ENCODE assay signal across 18 cellular contexts in genomic region chr6:39102821-39103136, GRCh38. TPM values are rescaled to one million over a fixed set of nuclear protein-coding genes. Genes with fewer than 3 reads are reported as not detected.
DNase-seq lines count a peak whose midpoint lies in the region; ATAC-seq and TF ChIP-seq lines count a peak whose summit lies in the region.
"Had no signal": no experiment of that assay in that cellular context is flagged by ENCODE, and none has a peak within 500 bp of the region (broad histone marks: within the 10 kb centered on the region; RNA-seq: fewer than 3 reads in every experiment).

No MANE protein-coding gene starts in this region.

- no peak overlapping the region for H3K23ac ChIP-seq in neuronal stem cell (ENCODE audit: low read depth, low read length, poor library complexity)

- TF ChIP-seq CTCF in activated CD8-positive, alpha-beta T cell treated with anti-CD3 and anti-CD28 coated beads for 36 hours (IDR thresholded peaks at IDR 0.05), result no peak

- no peaks in the 10 kb centered on the region for H3K9me3 Mint-ChIP-seq in activated CD8-positive, alpha-beta T cell treated with anti-CD3 and anti-CD28 coated beads for 36 hours
- no peaks in the 10 kb centered on the region for H3K9me3 Mint-ChIP-seq in activated CD8-positive, alpha-beta T cell treated with anti-CD3 and anti-CD28 coated beads, Interleukin-2, amount 10 ng/mL, durations not matched to agents 7 days and 5 days (ENCODE audit: insufficient read depth)
- H3K9me3 Mint-ChIP-seq in stimulated activated effector memory CD8-positive, alpha-beta T cell treated with anti-CD3 and anti-CD28 coated beads, Interleukin-12 subunit alpha, Interleukin-12 subunit beta, amount 100 ng/mL, for 72 hours, result no peaks in the 10 kb centered on the region
- H3K9me3 Mint-ChIP-seq: CD8-positive, alpha-beta memory T cell had no signal

- no peak overlapping the region for H2BK120ac ChIP-seq in neuronal stem cell (ENCODE audit: low read depth, low read length)

- no peak overlapping the region for H3K4ac ChIP-seq in neuronal stem cell (ENCODE audit: low read length)

- H4K8ac ChIP-seq in neuronal stem cell (ENCODE audit: low read depth, low read length), result no peak overlapping the region

- intact Hi-C loops in activated CD8-positive, alpha-beta T cell treated with anti-CD3 and anti-CD28 coated beads for 36 hours (cut with micrococcal nuclease), result no loop called here

- H4K20me1 ChIP-seq in GM23248 (ENCODE audit: insufficient read depth), result no peaks in the 10 kb centered on the region

- H3K27ac Mint-ChIP-seq in activated CD8-positive, alpha-beta T cell treated with anti-CD3 and anti-CD28 coated beads for 36 hours, result peak overlapping the region; percentile 43
- no peak overlapping the region for H3K27ac Mint-ChIP-seq in activated CD8-positive, alpha-beta T cell treated with anti-CD3 and anti-CD28 coated beads, Interleukin-2, amount 10 ng/mL, durations not matched to agents 7 days and 5 days
- H3K27ac Mint-ChIP-seq in stimulated activated effector memory CD8-positive, alpha-beta T cell treated with anti-CD3 and anti-CD28 coated beads, Interleukin-12 subunit alpha, Interleukin-12 subunit beta, amount 100 ng/mL, for 72 hours, result no peak overlapping the region

- no peaks in the 10 kb centered on the region for H3K9me3 ChIP-seq in GM23248 (ENCODE audit: low read depth)
- no peaks in the 10 kb centered on the region for H3K9me3 ChIP-seq in neuronal stem cell (replicated peaks in 1 of 2; ENCODE audit: control insufficient read depth in 2 of 2, insufficient read depth in 1 of 2, low read depth in 1 of 2, low read length in 2 of 2)
- H3K9me3 ChIP-seq in effector memory CD4-positive, alpha-beta T cell (ENCODE audit: control insufficient read depth, low read length), result no peaks in the 10 kb centered on the region
- H3K9me3 ChIP-seq: tibial nerve had no signal

- H4K91ac ChIP-seq in neuronal stem cell (ENCODE audit: low read depth, low read length, poor library complexity), result no peak overlapping the region

- no peak overlapping the region for H3K4me3 Mint-ChIP-seq in activated CD8-positive, alpha-beta T cell treated with anti-CD3 and anti-CD28 coated beads for 36 hours
- no peak overlapping the region for H3K4me3 Mint-ChIP-seq in activated CD8-positive, alpha-beta T cell treated with anti-CD3 and anti-CD28 coated beads, Interleukin-2, amount 10 ng/mL, durations not matched to agents 7 days and 5 days
- no peak overlapping the region for H3K4me3 Mint-ChIP-seq in stimulated activated effector memory CD8-positive, alpha-beta T cell treated with anti-CD3 and anti-CD28 coated beads, Interleukin-12 subunit alpha, Interleukin-12 subunit beta, amount 100 ng/mL, for 72 hours
- H3K4me3 Mint-ChIP-seq: CD8-positive, alpha-beta memory T cell had no signal

- no peak for DNase-seq in activated CD8-positive, alpha-beta T cell treated with anti-CD3 and anti-CD28 coated beads for 36 hours
- no peak for DNase-seq in activated CD8-positive, alpha-beta T cell treated with anti-CD3 and anti-CD28 coated beads, Interleukin-2, amount 10 ng/mL, durations not matched to agents 7 days and 5 days
- no peak for DNase-seq in stimulated activated effector memory CD8-positive, alpha-beta T cell treated with anti-CD3 and anti-CD28 coated beads, Interleukin-12 subunit alpha, Interleukin-12 subunit beta, amount 100 ng/mL, for 72 hours (ENCODE audit: low spot score in 2 of 2)
- DNase-seq in GM23248, result no peak
- DNase-seq in neuronal stem cell (ENCODE audit: low spot score), result no peak
- no peak for DNase-seq in effector memory CD4-positive, alpha-beta T cell
- DNase-seq: activated CD4-positive, CD25-positive, alpha-beta regulatory T cell treated with anti-CD3 and anti-CD28 coated beads, Interleukin-2, amount 50 U/mL, for 72 hours; caudate nucleus; CD8-positive, alpha-beta memory T cell; effector CD8-positive, alpha-beta T cell; HCEC 1CT; NCI-H226; SIG-M5; T-helper 2 cell had no signal

- no peaks in the 10 kb centered on the region for H3K9me2 ChIP-seq in GM23248 (ENCODE audit: insufficient read depth)

- no peak overlapping the region for H2AFZ ChIP-seq in GM23248
- H2AFZ ChIP-seq in neuronal stem cell (ENCODE audit: low read length), result no peak overlapping the region

- H3K27me3 ChIP-seq in GM23248 (replicated peaks; ENCODE audit: insufficient read depth), result no peaks in the 10 kb centered on the region
- no peaks in the 10 kb centered on the region for H3K27me3 ChIP-seq in neuronal stem cell (ENCODE audit: control insufficient read depth in 3 of 3, insufficient read depth in 3 of 3, low read depth in 1 of 3, low read length in 3 of 3)
- H3K27me3 ChIP-seq in effector memory CD4-positive, alpha-beta T cell (replicated peaks; ENCODE audit: control insufficient read depth, insufficient read depth, low read length, poor library complexity, severe bottlenecking), result no peaks in the 10 kb centered on the region
- H3K27me3 ChIP-seq: tibial nerve had no signal

- 0 out of 2 replicates have a peak, but pooled peaks cover 7% of the 10 kb centered on the region for H3K4me1 ChIP-seq in GM23248 (ENCODE audit: insufficient read depth)
- no peaks in the 10 kb centered on the region for H3K4me1 ChIP-seq in neuronal stem cell (ENCODE audit: control insufficient read depth in 2 of 2, insufficient read depth in 1 of 2, low read depth in 1 of 2, low read length in 2 of 2)
- no peaks in the 10 kb centered on the region for H3K4me1 ChIP-seq in effector memory CD4-positive, alpha-beta T cell (ENCODE audit: control insufficient read depth, insufficient read depth, low read length, poor library complexity, severe bottlenecking)
- H3K4me1 ChIP-seq: tibial nerve had no signal

- no peaks in the 10 kb centered on the region for H3K79me1 ChIP-seq in neuronal stem cell (ENCODE audit: low read depth, low read length)

- in situ Hi-C loops in GM23248 (cut with MboI), result no loop called here

- H2BK12ac ChIP-seq in neuronal stem cell (ENCODE audit: low read length), result no peak overlapping the region

- no peak overlapping the region for H3K18ac ChIP-seq in neuronal stem cell (ENCODE audit: low read length)

- H3K9ac ChIP-seq in GM23248 (no peak overlapping the region), neuronal stem cell (ENCODE audit: low read depth, low read length, poor library complexity) (no peak overlapping the region)

- H3K4me3 ChIP-seq in GM23248, result no peak overlapping the region
- no peak overlapping the region for H3K4me3 ChIP-seq in neuronal stem cell (ENCODE audit: low read length in 2 of 2)
- H3K4me3 ChIP-seq in effector memory CD4-positive, alpha-beta T cell (ENCODE audit: insufficient read depth, low read depth, low read length, poor library complexity, severe bottlenecking), result no peak overlapping the region
- H3K4me3 ChIP-seq: tibial nerve had no signal

- no peaks in the 10 kb centered on the region for H3K79me2 ChIP-seq in GM23248 (ENCODE audit: insufficient read depth)

- H3K36me3 ChIP-seq in GM23248 (ENCODE audit: low read depth) (no peaks in the 10 kb centered on the region; the same call in 1 of the 2 replicates), neuronal stem cell (replicated peaks in 1 of 2; ENCODE audit: control insufficient read depth in 2 of 2, insufficient read depth in 2 of 2, low read length in 2 of 2) (peaks cover 5 to 10% of the 10 kb centered on the region in 2 donors)
- peaks cover 10% of the 10 kb centered on the region for H3K36me3 ChIP-seq in effector memory CD4-positive, alpha-beta T cell (ENCODE audit: control insufficient read depth, insufficient read depth, low read length)

- peaks cover 43% of the 10 kb centered on the region for H3K36me3 Mint-ChIP-seq in activated CD8-positive, alpha-beta T cell treated with anti-CD3 and anti-CD28 coated beads for 36 hours (ENCODE audit: low read depth)
- H3K36me3 Mint-ChIP-seq in activated CD8-positive, alpha-beta T cell treated with anti-CD3 and anti-CD28 coated beads, Interleukin-2, amount 10 ng/mL, durations not matched to agents 7 days and 5 days (ENCODE audit: low read depth), result peaks cover 26% of the 10 kb centered on the region
- peaks cover 12% of the 10 kb centered on the region for H3K36me3 Mint-ChIP-seq in stimulated activated effector memory CD8-positive, alpha-beta T cell treated with anti-CD3 and anti-CD28 coated beads, Interleukin-12 subunit alpha, Interleukin-12 subunit beta, amount 100 ng/mL, for 72 hours

- no peak overlapping the region for H2AK5ac ChIP-seq in neuronal stem cell (ENCODE audit: low read depth, low read length)

- H3K4me2 ChIP-seq in GM23248 (ENCODE audit: unreplicated experiment) (no peak overlapping the region), neuronal stem cell (ENCODE audit: insufficient read depth, low read length, poor library complexity, severe bottlenecking) (no peak overlapping the region)

- H2BK15ac ChIP-seq in neuronal stem cell (ENCODE audit: low read length), result no peak overlapping the region

- no peak overlapping the region for H3K14ac ChIP-seq in neuronal stem cell (ENCODE audit: low read length)

- CTCF ChIA-PET in activated CD8-positive, alpha-beta T cell treated with anti-CD3 and anti-CD28 coated beads for 36 hours (lab: Charles Lee), result interaction anchor here (1.0 to 2.4 kb wide), 12 partner anchors 9 to 232 kb away, joined by 3 to 10 read pairs (median 4); no protein-coding TSS in a partner anchor
- CTCF ChIA-PET in activated CD8-positive, alpha-beta T cell treated with anti-CD3 and anti-CD28 coated beads, Interleukin-2, amount 10 ng/mL, durations not matched to agents 7 days and 5 days (lab: Charles Lee), result interaction anchor here (0.9 to 3.5 kb wide), 10 partner anchors 8 to 230 kb away, joined by 3 to 24 read pairs (median 5); partner anchors contain the start of gene SAYSD1

- H3K27ac ChIP-seq in GM23248 (no peak overlapping the region), neuronal stem cell (replicated peaks; ENCODE audit: low read length) (no peak overlapping the region)
- H3K27ac ChIP-seq in effector memory CD4-positive, alpha-beta T cell (ENCODE audit: insufficient read depth, low read length, poor library complexity, severe bottlenecking), result no peak overlapping the region
- H3K27ac ChIP-seq: tibial nerve had no signal

- H2BK5ac ChIP-seq in neuronal stem cell (ENCODE audit: low read length), result no peak overlapping the region

- peaks cover 40% of the 10 kb centered on the region for H3K4me1 Mint-ChIP-seq in activated CD8-positive, alpha-beta T cell treated with anti-CD3 and anti-CD28 coated beads for 36 hours (ENCODE audit: low read depth)
- peaks cover 11% of the 10 kb centered on the region for H3K4me1 Mint-ChIP-seq in activated CD8-positive, alpha-beta T cell treated with anti-CD3 and anti-CD28 coated beads, Interleukin-2, amount 10 ng/mL, durations not matched to agents 7 days and 5 days (ENCODE audit: low read depth)
- H3K4me1 Mint-ChIP-seq in stimulated activated effector memory CD8-positive, alpha-beta T cell treated with anti-CD3 and anti-CD28 coated beads, Interleukin-12 subunit alpha, Interleukin-12 subunit beta, amount 100 ng/mL, for 72 hours, result peaks cover 24% of the 10 kb centered on the region

- no peaks in the 10 kb centered on the region for H3F3A ChIP-seq in GM23248 (ENCODE audit: insufficient read depth)

- H3K27me3 Mint-ChIP-seq in activated CD8-positive, alpha-beta T cell treated with anti-CD3 and anti-CD28 coated beads for 36 hours, result no peaks in the 10 kb centered on the region
- H3K27me3 Mint-ChIP-seq in activated CD8-positive, alpha-beta T cell treated with anti-CD3 and anti-CD28 coated beads, Interleukin-2, amount 10 ng/mL, durations not matched to agents 7 days and 5 days (ENCODE audit: low read depth), result peaks cover 4% of the 10 kb centered on the region
- H3K27me3 Mint-ChIP-seq: CD8-positive, alpha-beta memory T cell had no signal

- POLR2A ChIA-PET in activated CD8-positive, alpha-beta T cell treated with anti-CD3 and anti-CD28 coated beads for 36 hours (lab: Charles Lee), result interaction anchor here (1.1 kb wide), 1 partner anchor 9 kb away, joined by 5 read pairs; no protein-coding TSS in a partner anchor
- POLR2A ChIA-PET in activated CD8-positive, alpha-beta T cell treated with anti-CD3 and anti-CD28 coated beads, Interleukin-2, amount 10 ng/mL, durations not matched to agents 7 days and 5 days (lab: Charles Lee), result no interaction called here

- WGBS in GM23248 (ENCODE audit: low coverage in 1 of 2, low lambda C conversion rate in 2 of 2, missing lambda C conversion rate in 2 of 2), 2 experiments, result 80 to 94% methylated on average over 1 of the region's 1 CpG
- WGBS in neuronal stem cell (ENCODE audit: extremely low coverage in 2 of 2, insufficient read length in 2 of 2, insufficient replicate concordance in 1 of 2), 2 donors, result no CpG with 5 or more reads among the region's 1 CpG

- ATAC-seq in activated CD8-positive, alpha-beta T cell treated with anti-CD3 and anti-CD28 coated beads for 36 hours, result peak; percentile 38
- no peak for ATAC-seq in activated CD8-positive, alpha-beta T cell treated with anti-CD3 and anti-CD28 coated beads, Interleukin-2, amount 10 ng/mL, durations not matched to agents 7 days and 5 days
- peak; percentile 83 for ATAC-seq in GM21786 (IDR thresholded peaks at IDR 0.05; ENCODE audit: unreplicated experiment)
- ATAC-seq in HG03354 (IDR thresholded peaks at IDR 0.05; ENCODE audit: poor library complexity, severe bottlenecking, unreplicated experiment), result peak; percentile 48
- peak; percentile 76 for ATAC-seq in stimulated activated effector memory CD8-positive, alpha-beta T cell treated with anti-CD3 and anti-CD28 coated beads, Interleukin-12 subunit alpha, Interleukin-12 subunit beta, amount 100 ng/mL, for 72 hours

RNA-seq across cellular contexts. Expression of gene SAYSD1, which starts 12.2 kb away (rescaled TPM):
- total RNA-seq in activated CD8-positive, alpha-beta T cell treated with anti-CD3 and anti-CD28 coated beads for 36 hours, result 10 to 100 TPM; 16.0 to 16.8 TPM
- total RNA-seq in activated CD8-positive, alpha-beta T cell treated with anti-CD3 and anti-CD28 coated beads, Interleukin-2, amount 10 ng/mL, durations not matched to agents 7 days and 5 days, result 10 to 100 TPM; 11.0 to 11.8 TPM
- total RNA-seq in GM23248 (2014; rRNA removed; shearing (Covaris generic)), result 17.2 and 20.2 TPM in 2 replicates
- 14.4 and 15.0 TPM in 2 replicates for polyA plus RNA-seq in GM23248 (2016; fragmentation: Nextera tagmentation; extraction: Ambion mirVana)
- polyA plus RNA-seq in neuronal stem cell (2013, experiment 1 of 2), result 11.2 TPM
- polyA plus RNA-seq in neuronal stem cell (2013, experiment 2 of 2), result 11.0 TPM

RNA-seq across cellular contexts. Expression of gene GLP1R, which starts 54.2 kb away (rescaled TPM):
- total RNA-seq in activated CD8-positive, alpha-beta T cell treated with anti-CD3 and anti-CD28 coated beads for 36 hours, result 1 to 10 TPM in 1 of 2 experiments, under 1 TPM in 1; 0.81 to 1.1 TPM
- not detected for total RNA-seq in activated CD8-positive, alpha-beta T cell treated with anti-CD3 and anti-CD28 coated beads, Interleukin-2, amount 10 ng/mL, durations not matched to agents 7 days and 5 days
- not detected in 2 replicates for total RNA-seq in GM23248 (2014; rRNA removed; shearing (Covaris generic))
- not detected in 2 replicates for polyA plus RNA-seq in GM23248 (2016; fragmentation: Nextera tagmentation; extraction: Ambion mirVana)
- 0.92 TPM for polyA plus RNA-seq in neuronal stem cell (2013, experiment 1 of 2)
- polyA plus RNA-seq in neuronal stem cell (2013, experiment 2 of 2), result 0.86 TPM
- total RNA-seq: CD8-positive, alpha-beta memory T cell; omental fat pad had no signal
- polyA plus RNA-seq: CD8-positive, alpha-beta memory T cell had no signal
